Comparison of ENCODE assay signal across 9 cellular contexts in genomic region chr3:112640864-112641751, GRCh38. TPM values are rescaled to one million over a fixed set of nuclear protein-coding genes. Genes with fewer than 3 reads are reported as not detected.
DNase-seq lines count a peak whose midpoint lies in the region; ATAC-seq and TF ChIP-seq lines count a peak whose summit lies in the region.
"Had no signal": no experiment of that assay in that cellular context is flagged by ENCODE, and none has a peak within 500 bp of the region (broad histone marks: within the 10 kb centered on the region; RNA-seq: fewer than 3 reads in every experiment).

CCDC80 (minus strand) TSS chr3:112641143; CDS start chr3:112639905, 1,238 bp downstream.

- no peak within 1 kb of the TSS for H4K8ac ChIP-seq in mesendoderm (ENCODE audit: low read depth, low read length)

- H3K18ac ChIP-seq in mesendoderm (ENCODE audit: low read length), result peak within 1 kb of the TSS; percentile 41

- H3K9ac ChIP-seq in mesendoderm (ENCODE audit: low read length), result peak within 1 kb of the TSS; percentile 11

- peak; percentile 98 for DNase-seq in M059J (ENCODE audit: low read depth)
- peak; percentile 77 for DNase-seq in dermis blood vessel endothelial cell
- peak; percentile 90 for DNase-seq in mesendoderm
- no peak for DNase-seq in activated T-cell treated with anti-CD3 and anti-CD28 coated beads, Interleukin-2, amount 50 U/mL, for 72 hours
- no peak for DNase-seq in OCI-M2 (lab: John Stamatoyannopoulos, UW; ENCODE audit: unreplicated experiment)

- H2AK5ac ChIP-seq in mesendoderm (ENCODE audit: low read length), result no peak within 1 kb of the TSS

- peaks cover 17% of the 10 kb centered on the region for H3K4me1 Mint-ChIP-seq in activated T-cell treated with anti-CD3 and anti-CD28 coated beads, Interleukin-2, amount 50 U/mL, for 72 hours (ENCODE audit: low read depth)

- ATAC-seq in activated T-cell treated with anti-CD3 and anti-CD28 coated beads, Interleukin-2, amount 50 U/mL, for 72 hours (replicated peaks in 1 of 2), result no peak
- ATAC-seq in GM19035 (IDR thresholded peaks at IDR 0.05; ENCODE audit: unreplicated experiment) (no peak), GM21367 (IDR thresholded peaks at IDR 0.05; ENCODE audit: unreplicated experiment) (no peak)

- no peak for TF ChIP-seq CTCF in 22Rv1 (IDR thresholded peaks at IDR 0.05)

- H3K4me3 ChIP-seq in mesendoderm (ENCODE audit: low read length), result no peak within 1 kb of the TSS

- no peak within 1 kb of the TSS for H3K4me3 Mint-ChIP-seq in activated T-cell treated with anti-CD3 and anti-CD28 coated beads, Interleukin-2, amount 50 U/mL, for 72 hours

- WGBS in mesendoderm (ENCODE audit: extremely low coverage, insufficient coverage, low lambda C conversion rate), result no CpG with 5 or more reads among the region's 7 CpGs

- H3K27me3 Mint-ChIP-seq in activated T-cell treated with anti-CD3 and anti-CD28 coated beads, Interleukin-2, amount 50 U/mL, for 72 hours (ENCODE audit: low read depth), result no peaks in the 10 kb centered on the region

- no peak within 1 kb of the TSS for H2BK120ac ChIP-seq in mesendoderm (ENCODE audit: low read depth, low read length)

- H3K27ac Mint-ChIP-seq in activated T-cell treated with anti-CD3 and anti-CD28 coated beads, Interleukin-2, amount 50 U/mL, for 72 hours, result no peak within 1 kb of the TSS

- peaks cover 9% of the 10 kb centered on the region for H3K4me1 ChIP-seq in mesendoderm (ENCODE audit: control insufficient read depth, low read depth, low read length)

- H2BK15ac ChIP-seq in mesendoderm (replicated peaks; ENCODE audit: low read depth), result no peak within 1 kb of the TSS

- no peaks in the 10 kb centered on the region for H3K9me3 Mint-ChIP-seq in activated T-cell treated with anti-CD3 and anti-CD28 coated beads, Interleukin-2, amount 50 U/mL, for 72 hours

- no peaks in the 10 kb centered on the region for H3K79me1 ChIP-seq in mesendoderm (ENCODE audit: low read length)

- no peaks in the 10 kb centered on the region for H3K36me3 Mint-ChIP-seq in activated T-cell treated with anti-CD3 and anti-CD28 coated beads, Interleukin-2, amount 50 U/mL, for 72 hours (ENCODE audit: insufficient read depth in 2 of 2)

- no peaks in the 10 kb centered on the region for H3K27me3 ChIP-seq in mesendoderm (ENCODE audit: insufficient read depth, low read length, poor library complexity)

- no peak within 1 kb of the TSS for H3K4ac ChIP-seq in mesendoderm (ENCODE audit: low read depth, low read length)

- no peak within 1 kb of the TSS for H2BK5ac ChIP-seq in mesendoderm (ENCODE audit: low read length)

- H3K27ac ChIP-seq in 22Rv1, result peak within 1 kb of the TSS; percentile 46
- peak within 1 kb of the TSS; percentile 27 for H3K27ac ChIP-seq in mesendoderm (ENCODE audit: low read depth, low read length)
- H3K27ac ChIP-seq: C4-2B had no signal

- H3K56ac ChIP-seq in mesendoderm (ENCODE audit: low read length), result peak within 1 kb of the TSS; percentile 61

- no peaks in the 10 kb centered on the region for H3K36me3 ChIP-seq in mesendoderm (ENCODE audit: control insufficient read depth, insufficient read depth, low read length)

- H3K4me2 ChIP-seq in mesendoderm (ENCODE audit: low read length), result no peak within 1 kb of the TSS

- H3K79me2 ChIP-seq in mesendoderm (ENCODE audit: control insufficient read depth, insufficient read depth, low read length), result no peaks in the 10 kb centered on the region

- H3K23ac ChIP-seq in mesendoderm (ENCODE audit: low read length), result no peak within 1 kb of the TSS

- no peak within 1 kb of the TSS for H4K5ac ChIP-seq in mesendoderm (ENCODE audit: low read length)

RNA-seq across cellular contexts. Expression of gene CCDC80, which starts in this region (rescaled TPM):
- 136 and 288 TPM in 2 replicates for total RNA-seq in M059J (2014; rRNA removed; shearing (Covaris generic))
- 8.5 and 24.3 TPM in 2 replicates for total RNA-seq in dermis blood vessel endothelial cell
- 4.3 TPM for polyA plus RNA-seq in mesendoderm (2013, experiment 1 of 2)
- polyA plus RNA-seq in mesendoderm (2013, experiment 2 of 2), result 5.2 TPM
- not detected for total RNA-seq in activated T-cell treated with anti-CD3 and anti-CD28 coated beads, Interleukin-2, amount 50 U/mL, for 72 hours

Comparison
In these comparisons a context has a peak if more than half of its experiments do, and no peak if none do; other contexts are left out.
1. DNase-seq: peak in M059J (single experiment), dermis blood vessel endothelial cell (single experiment) and mesendoderm (single experiment); none in activated T-cell treated with anti-CD3 and anti-CD28 coated beads, Interleukin-2, amount 50 U/mL, for 72 hours (0 of 2) and OCI-M2 (single experiment).